In genomic region chr4:25843340-25844097, GRCh38 we compare ENCODE assay signal across 8 cellular contexts. TPM values are rescaled to one million over a fixed set of nuclear protein-coding genes. Genes with fewer than 3 reads are reported as not detected.
DNase-seq lines count a peak whose midpoint lies in the region; ATAC-seq and TF ChIP-seq lines count a peak whose summit lies in the region.

No MANE protein-coding gene starts in this region.

- H3K4me3 ChIP-seq in foreskin fibroblast (ENCODE audit: low read depth in 1 of 2, low read length in 2 of 2), result no peak overlapping the region

- TF ChIP-seq CTCF in foreskin fibroblast (IDR thresholded peaks at IDR 0.05; ENCODE audit: low read depth, low read length), result no peak

- ATAC-seq in GM19463 (IDR thresholded peaks at IDR 0.05; ENCODE audit: unreplicated experiment) (peak; percentile 36), GM21528 (IDR thresholded peaks at IDR 0.05; ENCODE audit: low FRiP score, unreplicated experiment) (no peak), GM21381 (IDR thresholded peaks at IDR 0.05; ENCODE audit: unreplicated experiment) (no peak), HG02840 (IDR thresholded peaks at IDR 0.05; ENCODE audit: low FRiP score, unreplicated experiment) (no peak)

- peak; percentile 49 for DNase-seq in A172 (ENCODE audit: low spot score)
- peak; percentile 14 for DNase-seq in RKO (ENCODE audit: low spot score)
- peak; percentile 41 for DNase-seq in islet precursor cell
- DNase-seq in foreskin fibroblast, result no peak

RNA-seq across cellular contexts. Expression of gene SEL1L3, which starts 19.3 kb away (rescaled TPM):
- total RNA-seq in A172 (2014; rRNA removed; shearing (Covaris generic)), result 66.6 and 67.0 TPM in 2 replicates

Comparison
In these comparisons a context has a peak if more than half of its experiments do, and no peak if none do; other contexts are left out.
1. DNase-seq: peak in A172 (single experiment), RKO (single experiment) and islet precursor cell (single experiment); none in foreskin fibroblast (0 of 2).